ENCODE assay signal across 27 cellular contexts in the genomic region with DNA sequence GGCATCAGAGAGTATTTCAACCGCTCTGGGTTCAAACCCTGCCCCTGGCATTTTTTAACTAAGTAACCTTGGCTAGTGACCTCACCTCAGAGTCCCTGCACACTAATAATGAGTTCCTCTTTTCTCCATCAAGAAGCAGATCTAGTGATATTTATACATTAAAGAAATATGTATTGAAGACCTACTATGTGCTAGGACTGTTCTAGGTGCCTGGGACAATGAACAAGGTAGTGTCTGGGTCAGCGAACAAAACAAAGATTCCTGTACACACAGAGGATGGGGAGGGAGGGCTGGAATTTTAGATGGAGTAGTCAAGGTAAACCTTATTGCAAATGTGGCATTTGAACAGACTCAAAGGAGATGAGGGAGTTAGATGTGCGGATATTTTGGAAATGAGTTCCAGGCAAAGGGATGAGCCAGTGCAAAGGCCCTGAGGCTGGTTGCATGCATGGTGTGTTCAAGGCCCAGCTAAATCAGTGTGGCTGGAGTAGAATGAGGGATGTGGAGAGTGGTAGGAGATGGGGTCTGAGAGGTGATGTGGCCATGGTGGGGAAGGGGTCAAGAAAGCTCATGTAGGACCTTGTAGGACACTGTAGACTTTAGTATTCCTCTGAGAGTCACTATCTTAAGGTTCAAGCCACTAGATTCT.
"Had no signal": no experiment of that assay in that cellular context is flagged by ENCODE, and none has a peak within 500 bp of the region (broad histone marks: within the 10 kb centered on the region; RNA-seq: fewer than 3 reads in every experiment).

No MANE protein-coding gene starts in this region.

- H3K9me3 Mint-ChIP-seq: activated CD4-positive, alpha-beta memory T cell treated with anti-CD3 and anti-CD28 coated beads for 36 hours; activated CD4-positive, alpha-beta T cell treated with anti-CD3 and anti-CD28 coated beads, Interleukin-2, amount 10 ng/mL, durations not matched to agents 7 days and 5 days; activated naive CD4-positive, alpha-beta T cell treated with anti-CD3 and anti-CD28 coated beads, Interleukin-2, amount 50 U/mL, for 24 hours; activated T-helper 1 cell treated with anti-CD3 and anti-CD28 coated beads, Interleukin-12 subunit alpha, Interleukin-12 subunit beta, Interleukin-2, Interleukin-4 antibody, amounts not matched to agents 30 ng/mL and 10 ng/mL and 1 ng/mL, durations not matched to agents 14 hours and 24 hours and 36 hours; central memory CD8-positive, alpha-beta T cell; T-cell had no signal

- ATAC-seq: body of pancreas, Panc1, Right ventricle myocardium inferior, T-cell had no signal

- H3K4me1 ChIP-seq: body of pancreas had no signal

- H3K4me3 Mint-ChIP-seq: activated CD4-positive, alpha-beta memory T cell treated with anti-CD3 and anti-CD28 coated beads for 36 hours; activated CD4-positive, alpha-beta T cell treated with anti-CD3 and anti-CD28 coated beads, Interleukin-2, amount 10 ng/mL, durations not matched to agents 7 days and 5 days; activated naive CD4-positive, alpha-beta T cell treated with anti-CD3 and anti-CD28 coated beads, Interleukin-2, amount 50 U/mL, for 24 hours; activated T-helper 1 cell treated with anti-CD3 and anti-CD28 coated beads, Interleukin-12 subunit alpha, Interleukin-12 subunit beta, Interleukin-2, Interleukin-4 antibody, amounts not matched to agents 30 ng/mL and 10 ng/mL and 1 ng/mL, durations not matched to agents 14 hours and 24 hours and 36 hours; central memory CD8-positive, alpha-beta T cell; T-cell had no signal

- H3K27me3 ChIP-seq: body of pancreas, MG63 had no signal

- H3K4me1 Mint-ChIP-seq: activated CD4-positive, alpha-beta T cell treated with anti-CD3 and anti-CD28 coated beads, Interleukin-2, amount 10 ng/mL, durations not matched to agents 7 days and 5 days; activated naive CD4-positive, alpha-beta T cell treated with anti-CD3 and anti-CD28 coated beads, Interleukin-2, amount 50 U/mL, for 24 hours; central memory CD8-positive, alpha-beta T cell; T-cell had no signal

- H3K27me3 Mint-ChIP-seq: activated CD4-positive, alpha-beta memory T cell treated with anti-CD3 and anti-CD28 coated beads for 36 hours had no signal

- H3K4me3 ChIP-seq: body of pancreas, MG63, SK-N-MC had no signal

- DNase-seq: activated CD4-positive, alpha-beta memory T cell treated with anti-CD3 and anti-CD28 coated beads for 36 hours; activated CD4-positive, alpha-beta T cell treated with anti-CD3 and anti-CD28 coated beads, Interleukin-2, amount 10 ng/mL, durations not matched to agents 7 days and 5 days; activated CD4-positive, CD25-positive, alpha-beta regulatory T cell; activated CD8-positive, alpha-beta memory T cell treated with anti-CD3 and anti-CD28 coated beads, Interleukin-2, amount 50 U/mL, for 4 hours; activated effector memory CD4-positive, alpha-beta T cell treated with Interleukin-2 at 50 U/mL for 16 hours; activated naive CD4-positive, alpha-beta T cell; activated T-cell treated with anti-CD3 and anti-CD28 coated beads, Interleukin-2, amount 50 U/mL, for 1 hour; aorta; body of pancreas; MG63; NCI-H1105; NCI-H1436; NCI-H2029 treated with DMSO at 0.1 percent for 48 hours; NCI-H345; NCI-H510A; NK-92 treated with Interleukin-12 subunit alpha and Interleukin-12 subunit beta, amount 100 ng/mL, for 24 hours; OCI-M1; RPMI8226; T-cell; T-helper 2 cell; T1000 had no signal

- H3K27ac Mint-ChIP-seq: activated CD4-positive, alpha-beta memory T cell treated with anti-CD3 and anti-CD28 coated beads for 36 hours; activated CD4-positive, alpha-beta T cell treated with anti-CD3 and anti-CD28 coated beads, Interleukin-2, amount 10 ng/mL, durations not matched to agents 7 days and 5 days; activated naive CD4-positive, alpha-beta T cell treated with anti-CD3 and anti-CD28 coated beads, Interleukin-2, amount 50 U/mL, for 24 hours; activated T-helper 1 cell treated with anti-CD3 and anti-CD28 coated beads, Interleukin-12 subunit alpha, Interleukin-12 subunit beta, Interleukin-2, Interleukin-4 antibody, amounts not matched to agents 30 ng/mL and 10 ng/mL and 1 ng/mL, durations not matched to agents 14 hours and 24 hours and 36 hours; T-cell had no signal

- H3K27ac ChIP-seq: body of pancreas, SK-N-MC had no signal

- H3K36me3 Mint-ChIP-seq: activated CD4-positive, alpha-beta memory T cell treated with anti-CD3 and anti-CD28 coated beads for 36 hours; activated naive CD4-positive, alpha-beta T cell treated with anti-CD3 and anti-CD28 coated beads, Interleukin-2, amount 50 U/mL, for 24 hours; T-cell had no signal

- H3K36me3 ChIP-seq: MG63 had no signal

- H3K9me3 ChIP-seq: body of pancreas, MG63 had no signal
